Comparison of ENCODE assay signal across 2 cellular contexts in the genomic region with DNA sequence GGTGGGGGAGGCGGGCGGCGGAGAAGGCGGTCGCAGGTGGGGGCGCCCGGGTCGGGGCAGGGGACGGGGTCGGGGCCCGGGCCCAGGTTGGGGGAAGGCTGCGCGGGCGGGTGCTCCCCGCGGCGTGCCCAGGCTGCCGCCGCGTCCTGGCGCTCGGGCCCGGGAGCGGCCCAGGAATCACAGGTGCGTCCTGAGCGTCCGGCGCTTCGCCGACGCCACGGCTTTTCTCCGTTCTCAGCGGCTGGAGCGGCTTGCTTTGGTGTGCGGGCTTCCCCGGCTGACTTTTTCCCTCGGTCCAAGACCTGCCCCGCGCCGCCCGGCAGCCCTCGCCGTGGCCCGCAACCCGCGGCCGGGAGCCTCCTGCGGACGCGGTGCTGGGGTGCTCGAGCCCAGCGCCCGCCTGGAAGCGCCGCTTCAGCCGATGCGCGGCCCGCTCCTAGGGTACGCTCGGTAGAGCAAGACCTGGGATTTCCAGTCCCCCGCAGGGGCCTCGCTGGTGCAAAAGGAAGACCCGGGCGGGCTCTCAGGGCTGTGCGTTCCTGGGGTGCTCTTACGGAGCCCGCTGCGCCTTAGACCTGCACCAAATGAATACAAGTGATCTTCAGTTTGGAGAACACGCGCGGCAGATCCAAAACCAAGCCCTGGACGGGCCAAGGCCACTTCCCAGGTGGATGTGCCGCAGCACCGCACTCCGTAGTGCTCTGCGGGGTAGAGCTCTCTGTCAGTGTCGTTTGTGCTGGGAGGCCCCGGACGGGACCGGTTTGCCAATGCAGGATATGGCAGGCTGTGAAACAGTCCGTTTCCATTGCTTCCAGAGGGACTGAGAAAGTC.
A peak's percentile ranks its signal among the peaks of the same experiment; 100 is the strongest.
TF ChIP-seq lines count a peak whose summit lies in the region.

No MANE protein-coding gene starts in this region.

TF ChIP-seq in SK-N-SH, 30 proteins besides CTCF, POLR2A, EP300 and RAD21:
- TF ChIP-seq TCF12 (IDR thresholded peaks at IDR 0.05) (no peak), GABPA (IDR thresholded peaks at IDR 0.05; ENCODE audit: low read depth) (no peak), EZH2phosphoT487 (IDR thresholded peaks at IDR 0.05; ENCODE audit: borderline replicate concordance, low read depth) (no peak), RFX5 (IDR thresholded peaks at IDR 0.05; ENCODE audit: low read length) (no peak), SIN3A (IDR thresholded peaks at IDR 0.05; ENCODE audit: borderline replicate concordance, low read depth, low read length) (no peak)
- TF ChIP-seq, protein P1, sequence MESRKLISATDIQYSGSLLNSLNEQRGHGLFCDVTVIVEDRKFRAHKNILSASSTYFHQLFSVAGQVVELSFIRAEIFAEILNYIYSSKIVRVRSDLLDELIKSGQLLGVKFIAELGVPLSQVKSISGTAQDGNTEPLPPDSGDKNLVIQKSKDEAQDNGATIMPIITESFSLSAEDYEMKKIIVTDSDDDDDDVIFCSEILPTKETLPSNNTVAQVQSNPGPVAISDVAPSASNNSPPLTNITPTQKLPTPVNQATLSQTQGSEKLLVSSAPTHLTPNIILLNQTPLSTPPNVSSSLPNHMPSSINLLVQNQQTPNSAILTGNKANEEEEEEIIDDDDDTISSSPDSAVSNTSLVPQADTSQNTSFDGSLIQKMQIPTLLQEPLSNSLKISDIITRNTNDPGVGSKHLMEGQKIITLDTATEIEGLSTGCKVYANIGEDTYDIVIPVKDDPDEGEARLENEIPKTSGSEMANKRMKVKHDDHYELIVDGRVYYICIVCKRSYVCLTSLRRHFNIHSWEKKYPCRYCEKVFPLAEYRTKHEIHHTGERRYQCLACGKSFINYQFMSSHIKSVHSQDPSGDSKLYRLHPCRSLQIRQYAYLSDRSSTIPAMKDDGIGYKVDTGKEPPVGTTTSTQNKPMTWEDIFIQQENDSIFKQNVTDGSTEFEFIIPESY (IDR thresholded peaks at IDR 0.05; ENCODE audit: borderline replicate concordance, low read depth) = no peak
- TF ChIP-seq, protein P2, sequence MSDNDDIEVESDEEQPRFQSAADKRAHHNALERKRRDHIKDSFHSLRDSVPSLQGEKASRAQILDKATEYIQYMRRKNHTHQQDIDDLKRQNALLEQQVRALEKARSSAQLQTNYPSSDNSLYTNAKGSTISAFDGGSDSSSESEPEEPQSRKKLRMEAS (IDR thresholded peaks at IDR 0.05; ENCODE audit: low read depth) = peak; percentile 2; the same call in 1 of the 2 replicates
TF ChIP-seq in SK-N-SH: peak in this region for 1.

TF ChIP-seq in HepG2, 621 proteins besides CTCF, POLR2A, EP300 and RAD21 (continues in another document):
- TF ChIP-seq STAT5B (CRISPR knock-in tag; IDR thresholded peaks at IDR 0.05) (no peak), ZNF883 (CRISPR knock-in tag; IDR thresholded peaks at IDR 0.05; ENCODE audit: not compliant biosample characterization) (peak; percentile 55), EED (CRISPR knock-in tag; IDR thresholded peaks at IDR 0.05) (no peak), ZNF547 (CRISPR knock-in tag; IDR thresholded peaks at IDR 0.05) (peak; percentile 81), HOXA7 (CRISPR knock-in tag; IDR thresholded peaks at IDR 0.05) (no peak), TBL1XR1 (IDR thresholded peaks at IDR 0.05; ENCODE audit: borderline replicate concordance, low read length, partially characterized antibody) (no peak), ZFAT (CRISPR knock-in tag; conservative IDR thresholded peaks at IDR 0.05) (0 out of 2 replicates have a peak, but pooled peaks have one; percentile 60), ZNF766 (CRISPR knock-in tag; IDR thresholded peaks at IDR 0.05; ENCODE audit: borderline replicate concordance) (no peak; the same call in 1 of the 2 replicates), ZNF816 (CRISPR knock-in tag; IDR thresholded peaks at IDR 0.05; ENCODE audit: borderline replicate concordance) (no peak; the same call in 1 of the 2 replicates)
- TF ChIP-seq, protein P3, sequence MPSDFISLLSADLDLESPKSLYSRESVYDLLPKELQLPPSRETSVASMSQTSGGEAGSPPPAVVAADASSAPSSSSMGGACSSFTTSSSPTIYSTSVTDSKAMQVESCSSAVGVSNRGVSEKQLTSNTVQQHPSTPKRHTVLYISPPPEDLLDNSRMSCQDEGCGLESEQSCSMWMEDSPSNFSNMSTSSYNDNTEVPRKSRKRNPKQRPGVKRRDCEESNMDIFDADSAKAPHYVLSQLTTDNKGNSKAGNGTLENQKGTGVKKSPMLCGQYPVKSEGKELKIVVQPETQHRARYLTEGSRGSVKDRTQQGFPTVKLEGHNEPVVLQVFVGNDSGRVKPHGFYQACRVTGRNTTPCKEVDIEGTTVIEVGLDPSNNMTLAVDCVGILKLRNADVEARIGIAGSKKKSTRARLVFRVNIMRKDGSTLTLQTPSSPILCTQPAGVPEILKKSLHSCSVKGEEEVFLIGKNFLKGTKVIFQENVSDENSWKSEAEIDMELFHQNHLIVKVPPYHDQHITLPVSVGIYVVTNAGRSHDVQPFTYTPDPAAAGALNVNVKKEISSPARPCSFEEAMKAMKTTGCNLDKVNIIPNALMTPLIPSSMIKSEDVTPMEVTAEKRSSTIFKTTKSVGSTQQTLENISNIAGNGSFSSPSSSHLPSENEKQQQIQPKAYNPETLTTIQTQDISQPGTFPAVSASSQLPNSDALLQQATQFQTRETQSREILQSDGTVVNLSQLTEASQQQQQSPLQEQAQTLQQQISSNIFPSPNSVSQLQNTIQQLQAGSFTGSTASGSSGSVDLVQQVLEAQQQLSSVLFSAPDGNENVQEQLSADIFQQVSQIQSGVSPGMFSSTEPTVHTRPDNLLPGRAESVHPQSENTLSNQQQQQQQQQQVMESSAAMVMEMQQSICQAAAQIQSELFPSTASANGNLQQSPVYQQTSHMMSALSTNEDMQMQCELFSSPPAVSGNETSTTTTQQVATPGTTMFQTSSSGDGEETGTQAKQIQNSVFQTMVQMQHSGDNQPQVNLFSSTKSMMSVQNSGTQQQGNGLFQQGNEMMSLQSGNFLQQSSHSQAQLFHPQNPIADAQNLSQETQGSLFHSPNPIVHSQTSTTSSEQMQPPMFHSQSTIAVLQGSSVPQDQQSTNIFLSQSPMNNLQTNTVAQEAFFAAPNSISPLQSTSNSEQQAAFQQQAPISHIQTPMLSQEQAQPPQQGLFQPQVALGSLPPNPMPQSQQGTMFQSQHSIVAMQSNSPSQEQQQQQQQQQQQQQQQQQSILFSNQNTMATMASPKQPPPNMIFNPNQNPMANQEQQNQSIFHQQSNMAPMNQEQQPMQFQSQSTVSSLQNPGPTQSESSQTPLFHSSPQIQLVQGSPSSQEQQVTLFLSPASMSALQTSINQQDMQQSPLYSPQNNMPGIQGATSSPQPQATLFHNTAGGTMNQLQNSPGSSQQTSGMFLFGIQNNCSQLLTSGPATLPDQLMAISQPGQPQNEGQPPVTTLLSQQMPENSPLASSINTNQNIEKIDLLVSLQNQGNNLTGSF (CRISPR knock-in tag; IDR thresholded peaks at IDR 0.05) = 0 out of 2 replicates have a peak, but pooled peaks have one; percentile 65
- TF ChIP-seq, protein P4, sequence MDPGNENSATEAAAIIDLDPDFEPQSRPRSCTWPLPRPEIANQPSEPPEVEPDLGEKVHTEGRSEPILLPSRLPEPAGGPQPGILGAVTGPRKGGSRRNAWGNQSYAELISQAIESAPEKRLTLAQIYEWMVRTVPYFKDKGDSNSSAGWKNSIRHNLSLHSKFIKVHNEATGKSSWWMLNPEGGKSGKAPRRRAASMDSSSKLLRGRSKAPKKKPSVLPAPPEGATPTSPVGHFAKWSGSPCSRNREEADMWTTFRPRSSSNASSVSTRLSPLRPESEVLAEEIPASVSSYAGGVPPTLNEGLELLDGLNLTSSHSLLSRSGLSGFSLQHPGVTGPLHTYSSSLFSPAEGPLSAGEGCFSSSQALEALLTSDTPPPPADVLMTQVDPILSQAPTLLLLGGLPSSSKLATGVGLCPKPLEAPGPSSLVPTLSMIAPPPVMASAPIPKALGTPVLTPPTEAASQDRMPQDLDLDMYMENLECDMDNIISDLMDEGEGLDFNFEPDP (CRISPR knock-in tag; conservative IDR thresholded peaks at IDR 0.05) = 0 out of 2 replicates have a peak, but pooled peaks have one; percentile 63
- TF ChIP-seq, protein P5, sequence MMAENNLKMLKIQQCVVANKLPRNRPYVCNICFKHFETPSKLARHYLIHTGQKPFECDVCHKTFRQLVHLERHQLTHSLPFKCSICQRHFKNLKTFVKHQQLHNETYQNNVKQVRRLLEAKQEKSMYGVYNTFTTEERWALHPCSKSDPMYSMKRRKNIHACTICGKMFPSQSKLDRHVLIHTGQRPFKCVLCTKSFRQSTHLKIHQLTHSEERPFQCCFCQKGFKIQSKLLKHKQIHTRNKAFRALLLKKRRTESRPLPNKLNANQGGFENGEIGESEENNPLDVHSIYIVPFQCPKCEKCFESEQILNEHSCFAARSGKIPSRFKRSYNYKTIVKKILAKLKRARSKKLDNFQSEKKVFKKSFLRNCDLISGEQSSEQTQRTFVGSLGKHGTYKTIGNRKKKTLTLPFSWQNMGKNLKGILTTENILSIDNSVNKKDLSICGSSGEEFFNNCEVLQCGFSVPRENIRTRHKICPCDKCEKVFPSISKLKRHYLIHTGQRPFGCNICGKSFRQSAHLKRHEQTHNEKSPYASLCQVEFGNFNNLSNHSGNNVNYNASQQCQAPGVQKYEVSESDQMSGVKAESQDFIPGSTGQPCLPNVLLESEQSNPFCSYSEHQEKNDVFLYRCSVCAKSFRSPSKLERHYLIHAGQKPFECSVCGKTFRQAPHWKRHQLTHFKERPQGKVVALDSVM (CRISPR knock-in tag; IDR thresholded peaks at IDR 0.05) = no peak
- TF ChIP-seq, protein P6, sequence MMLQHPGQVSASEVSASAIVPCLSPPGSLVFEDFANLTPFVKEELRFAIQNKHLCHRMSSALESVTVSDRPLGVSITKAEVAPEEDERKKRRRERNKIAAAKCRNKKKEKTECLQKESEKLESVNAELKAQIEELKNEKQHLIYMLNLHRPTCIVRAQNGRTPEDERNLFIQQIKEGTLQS (CRISPR knock-in tag; IDR thresholded peaks at IDR 0.05) = no peak
- TF ChIP-seq, protein P7, sequence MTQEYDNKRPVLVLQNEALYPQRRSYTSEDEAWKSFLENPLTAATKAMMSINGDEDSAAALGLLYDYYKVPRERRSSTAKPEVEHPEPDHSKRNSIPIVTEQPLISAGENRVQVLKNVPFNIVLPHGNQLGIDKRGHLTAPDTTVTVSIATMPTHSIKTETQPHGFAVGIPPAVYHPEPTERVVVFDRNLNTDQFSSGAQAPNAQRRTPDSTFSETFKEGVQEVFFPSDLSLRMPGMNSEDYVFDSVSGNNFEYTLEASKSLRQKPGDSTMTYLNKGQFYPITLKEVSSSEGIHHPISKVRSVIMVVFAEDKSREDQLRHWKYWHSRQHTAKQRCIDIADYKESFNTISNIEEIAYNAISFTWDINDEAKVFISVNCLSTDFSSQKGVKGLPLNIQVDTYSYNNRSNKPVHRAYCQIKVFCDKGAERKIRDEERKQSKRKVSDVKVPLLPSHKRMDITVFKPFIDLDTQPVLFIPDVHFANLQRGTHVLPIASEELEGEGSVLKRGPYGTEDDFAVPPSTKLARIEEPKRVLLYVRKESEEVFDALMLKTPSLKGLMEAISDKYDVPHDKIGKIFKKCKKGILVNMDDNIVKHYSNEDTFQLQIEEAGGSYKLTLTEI (CRISPR knock-in tag; conservative IDR thresholded peaks at IDR 0.05) = no peak
- TF ChIP-seq, protein P1 (CRISPR knock-in tag; IDR thresholded peaks at IDR 0.05) = no peak
- TF ChIP-seq, protein P8, sequence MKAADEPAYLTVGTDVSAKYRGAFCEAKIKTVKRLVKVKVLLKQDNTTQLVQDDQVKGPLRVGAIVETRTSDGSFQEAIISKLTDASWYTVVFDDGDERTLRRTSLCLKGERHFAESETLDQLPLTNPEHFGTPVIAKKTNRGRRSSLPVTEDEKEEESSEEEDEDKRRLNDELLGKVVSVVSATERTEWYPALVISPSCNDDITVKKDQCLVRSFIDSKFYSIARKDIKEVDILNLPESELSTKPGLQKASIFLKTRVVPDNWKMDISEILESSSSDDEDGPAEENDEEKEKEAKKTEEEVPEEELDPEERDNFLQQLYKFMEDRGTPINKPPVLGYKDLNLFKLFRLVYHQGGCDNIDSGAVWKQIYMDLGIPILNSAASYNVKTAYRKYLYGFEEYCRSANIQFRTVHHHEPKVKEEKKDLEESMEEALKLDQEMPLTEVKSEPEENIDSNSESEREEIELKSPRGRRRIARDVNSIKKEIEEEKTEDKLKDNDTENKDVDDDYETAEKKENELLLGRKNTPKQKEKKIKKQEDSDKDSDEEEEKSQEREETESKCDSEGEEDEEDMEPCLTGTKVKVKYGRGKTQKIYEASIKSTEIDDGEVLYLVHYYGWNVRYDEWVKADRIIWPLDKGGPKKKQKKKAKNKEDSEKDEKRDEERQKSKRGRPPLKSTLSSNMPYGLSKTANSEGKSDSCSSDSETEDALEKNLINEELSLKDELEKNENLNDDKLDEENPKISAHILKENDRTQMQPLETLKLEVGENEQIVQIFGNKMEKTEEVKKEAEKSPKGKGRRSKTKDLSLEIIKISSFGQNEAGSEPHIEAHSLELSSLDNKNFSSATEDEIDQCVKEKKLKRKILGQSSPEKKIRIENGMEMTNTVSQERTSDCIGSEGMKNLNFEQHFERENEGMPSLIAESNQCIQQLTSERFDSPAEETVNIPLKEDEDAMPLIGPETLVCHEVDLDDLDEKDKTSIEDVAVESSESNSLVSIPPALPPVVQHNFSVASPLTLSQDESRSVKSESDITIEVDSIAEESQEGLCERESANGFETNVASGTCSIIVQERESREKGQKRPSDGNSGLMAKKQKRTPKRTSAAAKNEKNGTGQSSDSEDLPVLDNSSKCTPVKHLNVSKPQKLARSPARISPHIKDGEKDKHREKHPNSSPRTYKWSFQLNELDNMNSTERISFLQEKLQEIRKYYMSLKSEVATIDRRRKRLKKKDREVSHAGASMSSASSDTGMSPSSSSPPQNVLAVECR (CRISPR knock-in tag; IDR thresholded peaks at IDR 0.05; ENCODE audit: borderline replicate concordance) = peak; percentile 53
- TF ChIP-seq, protein P9, sequence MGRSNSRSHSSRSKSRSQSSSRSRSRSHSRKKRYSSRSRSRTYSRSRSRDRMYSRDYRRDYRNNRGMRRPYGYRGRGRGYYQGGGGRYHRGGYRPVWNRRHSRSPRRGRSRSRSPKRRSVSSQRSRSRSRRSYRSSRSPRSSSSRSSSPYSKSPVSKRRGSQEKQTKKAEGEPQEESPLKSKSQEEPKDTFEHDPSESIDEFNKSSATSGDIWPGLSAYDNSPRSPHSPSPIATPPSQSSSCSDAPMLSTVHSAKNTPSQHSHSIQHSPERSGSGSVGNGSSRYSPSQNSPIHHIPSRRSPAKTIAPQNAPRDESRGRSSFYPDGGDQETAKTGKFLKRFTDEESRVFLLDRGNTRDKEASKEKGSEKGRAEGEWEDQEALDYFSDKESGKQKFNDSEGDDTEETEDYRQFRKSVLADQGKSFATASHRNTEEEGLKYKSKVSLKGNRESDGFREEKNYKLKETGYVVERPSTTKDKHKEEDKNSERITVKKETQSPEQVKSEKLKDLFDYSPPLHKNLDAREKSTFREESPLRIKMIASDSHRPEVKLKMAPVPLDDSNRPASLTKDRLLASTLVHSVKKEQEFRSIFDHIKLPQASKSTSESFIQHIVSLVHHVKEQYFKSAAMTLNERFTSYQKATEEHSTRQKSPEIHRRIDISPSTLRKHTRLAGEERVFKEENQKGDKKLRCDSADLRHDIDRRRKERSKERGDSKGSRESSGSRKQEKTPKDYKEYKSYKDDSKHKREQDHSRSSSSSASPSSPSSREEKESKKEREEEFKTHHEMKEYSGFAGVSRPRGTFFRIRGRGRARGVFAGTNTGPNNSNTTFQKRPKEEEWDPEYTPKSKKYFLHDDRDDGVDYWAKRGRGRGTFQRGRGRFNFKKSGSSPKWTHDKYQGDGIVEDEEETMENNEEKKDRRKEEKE (IDR thresholded peaks at IDR 0.05) = no peak
